8 cellular contexts compared by ENCODE assay signal in genomic region chr12:47078733-47079364, GRCh38. TPM values are rescaled to one million over a fixed set of nuclear protein-coding genes. Genes with fewer than 3 reads are reported as not detected.
DNase-seq lines count a peak whose midpoint lies in the region; ATAC-seq and TF ChIP-seq lines count a peak whose summit lies in the region.

No MANE protein-coding gene starts in this region.

- H3K4me1 ChIP-seq in SJCRH30 (peaks cover 20% of the 10 kb centered on the region), body of pancreas (peaks cover 25% of the 10 kb centered on the region)

- H3K9me3 ChIP-seq in SJCRH30 (replicated peaks) (no peaks in the 10 kb centered on the region), body of pancreas (no peaks in the 10 kb centered on the region)

- peak; percentile 22 for DNase-seq in H7
- peak; percentile 40 to 58 for DNase-seq in SJCRH30
- DNase-seq in body of pancreas = peak; percentile 34 to 60 (median 40)
- peak; percentile 34 to 48 for DNase-seq in left colon
- DNase-seq in stimulated activated CD4-positive, alpha-beta T cell treated with anti-CD3 and anti-CD28 coated beads, Interleukin-4, amount 100 ng/mL, for 24 hours = peak; percentile 48
- DNase-seq in NOMO-1 (lab: John Stamatoyannopoulos, UW; ENCODE audit: unreplicated experiment in 2 of 2) = no peak
- no peak for DNase-seq in iPS-NIHi7 (ENCODE audit: extremely low spot score)

- 3 to 8% methylated on average over 9 to 12 of the region's 12 CpGs for WGBS in body of pancreas, 2 donors

- no peak for TF ChIP-seq POLR2A in body of pancreas (IDR thresholded peaks at IDR 0.05)

- H3K27ac ChIP-seq in SJCRH30 (peak overlapping the region; percentile 21), body of pancreas (peak overlapping the region in 3 of 4 donors; percentile 74 to 79 (median 79))

- H3K4me3 ChIP-seq in H7 (ENCODE audit: insufficient read depth, low read depth, low read length) (peak overlapping the region; percentile 59), SJCRH30 (peak overlapping the region; percentile 58), body of pancreas (peak overlapping the region; percentile 78 to 88)

- intact Hi-C loops in body of pancreas (cut with DNase I) (no loop called here), left colon (cut with DNase I, micrococcal nuclease) (no loop called here)

- ATAC-seq in body of pancreas (peak; percentile 25), left colon (peak; percentile 61), HG03196 (IDR thresholded peaks at IDR 0.05; ENCODE audit: unreplicated experiment) (no peak)

- no peak for TF ChIP-seq CTCF in body of pancreas (IDR thresholded peaks at IDR 0.05)

- H3K27me3 ChIP-seq in H7 (ENCODE audit: control insufficient read depth, insufficient read depth, low read length) (peaks cover 2% of the 10 kb centered on the region; the same call in 1 of the 2 replicates), SJCRH30 (no peaks in the 10 kb centered on the region), body of pancreas (no peaks in the 10 kb centered on the region)

- H3K36me3 ChIP-seq in H7 (replicated peaks; ENCODE audit: control insufficient read depth, insufficient read depth, low read length) (no peaks in the 10 kb centered on the region), SJCRH30 (no peaks in the 10 kb centered on the region), body of pancreas (replicated peaks in 1 of 2; ENCODE audit: insufficient read depth in 1 of 2, low read depth in 2 of 2) (no peaks in the 10 kb centered on the region)

RNA-seq across cellular contexts. Expression of gene PCED1B, which starts 0.6 kb away (rescaled TPM):
- total RNA-seq in H7 (2014; rRNA removed; shearing (Covaris generic)) = 4.8 and 5.8 TPM in 2 replicates
- total RNA-seq in SJCRH30 (2014; rRNA removed; shearing (Covaris generic)) = 0.13 TPM in 1 of 2 replicates, not detected in the other
- 10 to 100 TPM in 1 of 2 donors, 1 to 10 TPM in 1; 2.3 to 14.2 TPM for total RNA-seq in body of pancreas
- 1 to 10 TPM; 1.0 to 3.3 TPM for total RNA-seq in left colon

RNA-seq across cellular contexts. Expression of gene AMIGO2, which starts 0.9 kb away (rescaled TPM):
- total RNA-seq in H7 (2014; rRNA removed; shearing (Covaris generic)) = 10.3 and 15.3 TPM in 2 replicates
- total RNA-seq in SJCRH30 (2014; rRNA removed; shearing (Covaris generic)) = 4.3 and 4.4 TPM in 2 replicates
- total RNA-seq in body of pancreas (1 to 10 TPM; 2.6 to 4.0 TPM), left colon (1 to 10 TPM; 1.7 to 9.6 TPM)

Comparison
In these comparisons a context has a peak if more than half of its experiments do, and no peak if none do; other contexts are left out.
1. DNase-seq: peak in H7 (single experiment), SJCRH30 (2 of 2), body of pancreas (4 of 4), left colon (2 of 2) and stimulated activated CD4-positive, alpha-beta T cell treated with anti-CD3 and anti-CD28 coated beads, Interleukin-4, amount 100 ng/mL, for 24 hours (single experiment); none in NOMO-1 (0 of 2) and iPS-NIHi7 (single experiment).
2. Peak in every context shown above with its lines, with median percentiles within 50 percentile points of each other: H3K4me3 ChIP-seq.